8 cellular contexts compared by ENCODE assay signal in genomic region chr6:28489366-28490190, GRCh38. TPM values are rescaled to one million over a fixed set of nuclear protein-coding genes. Genes with fewer than 3 reads are reported as not detected.
DNase-seq lines count a peak whose midpoint lies in the region; ATAC-seq and TF ChIP-seq lines count a peak whose summit lies in the region.

No MANE protein-coding gene starts in this region.

- peak; percentile 60 for ATAC-seq in HG03565 (IDR thresholded peaks at IDR 0.05; ENCODE audit: unreplicated experiment)
- peak; percentile 68 for ATAC-seq in stimulated activated effector memory CD8-positive, alpha-beta T cell treated with anti-CD3 and anti-CD28 coated beads, Interleukin-12 subunit alpha, Interleukin-12 subunit beta, amount 100 ng/mL, for 72 hours
- ATAC-seq in GM19324 (IDR thresholded peaks at IDR 0.05; ENCODE audit: low FRiP score, unreplicated experiment), result no peak

- no peaks in the 10 kb centered on the region for H3K9me3 Mint-ChIP-seq in stimulated activated effector memory CD8-positive, alpha-beta T cell treated with anti-CD3 and anti-CD28 coated beads, Interleukin-12 subunit alpha, Interleukin-12 subunit beta, amount 100 ng/mL, for 72 hours

- peaks cover 13% of the 10 kb centered on the region for H3K36me3 Mint-ChIP-seq in stimulated activated effector memory CD8-positive, alpha-beta T cell treated with anti-CD3 and anti-CD28 coated beads, Interleukin-12 subunit alpha, Interleukin-12 subunit beta, amount 100 ng/mL, for 72 hours

- peaks cover 0 to 75% (median 27%) of the 10 kb centered on the region in 45 donors for H3K27me3 ChIP-seq in dorsolateral prefrontal cortex

- peaks cover 17% of the 10 kb centered on the region for H3K4me1 Mint-ChIP-seq in stimulated activated effector memory CD8-positive, alpha-beta T cell treated with anti-CD3 and anti-CD28 coated beads, Interleukin-12 subunit alpha, Interleukin-12 subunit beta, amount 100 ng/mL, for 72 hours

- peak overlapping the region; percentile 14 to 68 (median 49) for H3K4me3 ChIP-seq in dorsolateral prefrontal cortex

- peak overlapping the region; percentile 84 for H3K27ac Mint-ChIP-seq in stimulated activated effector memory CD8-positive, alpha-beta T cell treated with anti-CD3 and anti-CD28 coated beads, Interleukin-12 subunit alpha, Interleukin-12 subunit beta, amount 100 ng/mL, for 72 hours

- peak; percentile 2 for DNase-seq in activated gamma-delta T cell treated with anti-CD3 and anti-CD28 coated beads, Interleukin-2, amount 50 U/mL, for 16 hours (ENCODE audit: low read depth)
- no peak for DNase-seq in activated gamma-delta T cell treated with Interleukin-2 at 50 U/mL for 16 hours
- DNase-seq in UCSD-AML1 (lab: John Stamatoyannopoulos, UW; ENCODE audit: unreplicated experiment), result peak; percentile 47
- DNase-seq in dorsolateral prefrontal cortex, result peak in 1 of 10 donors; percentile 8
- DNase-seq in medulla oblongata (ENCODE audit: extremely low spot score), result peak; percentile 48
- peak in 1 of 2 donors; percentile 53 for DNase-seq in stimulated activated effector memory CD8-positive, alpha-beta T cell treated with anti-CD3 and anti-CD28 coated beads, Interleukin-12 subunit alpha, Interleukin-12 subunit beta, amount 100 ng/mL, for 72 hours (ENCODE audit: low spot score in 2 of 2)

- intact Hi-C loops in dorsolateral prefrontal cortex (cut with DNase I), result no loop called here

- H3K4me3 Mint-ChIP-seq in stimulated activated effector memory CD8-positive, alpha-beta T cell treated with anti-CD3 and anti-CD28 coated beads, Interleukin-12 subunit alpha, Interleukin-12 subunit beta, amount 100 ng/mL, for 72 hours, result peak overlapping the region; percentile 67

- peak overlapping the region in 8 of 59 donors; percentile 2 to 58 (median 42) for H3K27ac ChIP-seq in dorsolateral prefrontal cortex

- TF ChIP-seq CTCF in dorsolateral prefrontal cortex (IDR thresholded peaks at IDR 0.05 in 54 of 56, conservative IDR thresholded peaks at IDR 0.05 in 2 of 56; ENCODE audit: low read depth in 1 of 56, partially characterized antibody in 56 of 56), result no peak

RNA-seq across cellular contexts. Expression of gene GPX6, which starts 26.0 kb away (rescaled TPM):
- total RNA-seq in dorsolateral prefrontal cortex, result not detected

RNA-seq across cellular contexts. Expression of gene GPX5, which starts 36.1 kb away (rescaled TPM):
- total RNA-seq in dorsolateral prefrontal cortex, result not detected

RNA-seq across cellular contexts. Expression of gene ZSCAN23, which starts 46.3 kb away (rescaled TPM):
- 10 to 100 TPM in 13 of 120 experiments, 1 to 10 TPM in 107; 2.8 to 15.4 (median 6.4) TPM for total RNA-seq in dorsolateral prefrontal cortex
